ENCODE assay signal across 8 cellular contexts in genomic region chr3:9249273-9250192, GRCh38. TPM values are rescaled to one million over a fixed set of nuclear protein-coding genes. Genes with fewer than 3 reads are reported as not detected.
DNase-seq lines count a peak whose midpoint lies in the region; ATAC-seq, FAIRE-seq and TF ChIP-seq lines count a peak whose summit lies in the region.

Gene SRGAP3, minus strand, starts transcription at chr3:9249646. Its CDS starts 695 bp downstream, at chr3:9248951.

- no peaks in the 10 kb centered on the region for H3K9me3 Mint-ChIP-seq in WTC11
- H3K9me3 Mint-ChIP-seq in central memory CD8-positive, alpha-beta T cell, result no peaks in the 10 kb centered on the region

- H2AFZ ChIP-seq in ACC112 (ENCODE audit: low read length, unreplicated experiment), result peak within 1 kb of the TSS; percentile 44

- peaks cover 58% of the 10 kb centered on the region for H3K27me3 ChIP-seq in ACC112 (ENCODE audit: insufficient read depth, low read length)

- peaks cover 4% of the 10 kb centered on the region for H3K4me1 ChIP-seq in ACC112 (ENCODE audit: control insufficient read depth, insufficient read depth, low read length, unreplicated experiment)

- CTCF ChIA-PET in WTC11 (lab: Charles Lee), result interaction anchor here (0.8 to 2.6 kb wide), 21 partner anchors 8 to 262 kb away, joined by 3 to 28 read pairs (median 5); no protein-coding TSS in a partner anchor

- peak within 1 kb of the TSS; percentile 81 for H3K4me3 Mint-ChIP-seq in WTC11
- H3K4me3 Mint-ChIP-seq in central memory CD8-positive, alpha-beta T cell, result peak within 1 kb of the TSS; percentile 88

- POLR2A ChIA-PET in WTC11 (lab: Charles Lee), result interaction anchor here (0.7 to 1.5 kb wide), 2 partner anchors 14 to 53 kb away, joined by 3 read pairs; no protein-coding TSS in a partner anchor

- H3K36me3 ChIP-seq in ACC112 (ENCODE audit: insufficient read depth, low read length), result no peaks in the 10 kb centered on the region

- H3K36me3 Mint-ChIP-seq in WTC11, result no peaks in the 10 kb centered on the region
- peaks cover 6% of the 10 kb centered on the region for H3K36me3 Mint-ChIP-seq in central memory CD8-positive, alpha-beta T cell (ENCODE audit: insufficient read depth)

- H3K4me1 Mint-ChIP-seq in WTC11, result peaks cover 56% of the 10 kb centered on the region
- peaks cover 22% of the 10 kb centered on the region for H3K4me1 Mint-ChIP-seq in central memory CD8-positive, alpha-beta T cell

- no peaks in the 10 kb centered on the region for H3K27me3 Mint-ChIP-seq in WTC11 (ENCODE audit: low read depth)
- peaks cover 37% of the 10 kb centered on the region for H3K27me3 Mint-ChIP-seq in central memory CD8-positive, alpha-beta T cell

- no peak for TF ChIP-seq CTCF in WTC11 (IDR thresholded peaks at IDR 0.05)

- DNase-seq in NCI-H2196 treated with DMSO at 0.1 percent for 48 hours (lab: John Stamatoyannopoulos, UW; ENCODE audit: unreplicated experiment) (peak; percentile 52), WTC11 (ENCODE audit: low spot score) (peak; percentile 85)
- DNase-seq in central memory CD8-positive, alpha-beta T cell (ENCODE audit: low spot score in 2 of 2), result peak; percentile 53 to 68
- peak; percentile 60 for DNase-seq in stimulated activated CD4-positive, alpha-beta T cell treated with anti-CD3 and anti-CD28 coated beads, Interleukin-12 subunit alpha, Interleukin-12 subunit beta, amount 100 ng/mL, for 4 hours

- peak; percentile 74 for FAIRE-seq in islet of Langerhans (lab: Jason Lieb, UNC)

- H3K27ac Mint-ChIP-seq in WTC11, result peak within 1 kb of the TSS; percentile 35
- peak within 1 kb of the TSS; percentile 50 for H3K27ac Mint-ChIP-seq in central memory CD8-positive, alpha-beta T cell (ENCODE audit: low read depth)

- ATAC-seq in GM18867 (IDR thresholded peaks at IDR 0.05; ENCODE audit: unreplicated experiment) (peak; percentile 100), HG03135 (IDR thresholded peaks at IDR 0.05; ENCODE audit: unreplicated experiment) (peak; percentile 100), WTC11 (peak; percentile 97)
- peak; percentile 98 for ATAC-seq in central memory CD8-positive, alpha-beta T cell (replicated peaks; ENCODE audit: extremely low read depth, poor library complexity, severe bottlenecking)

- H3K4me3 ChIP-seq in ACC112 (ENCODE audit: low read depth, low read length), result peak within 1 kb of the TSS; percentile 74

- H3K27ac ChIP-seq in ACC112 (ENCODE audit: low read depth, low read length), result no peak within 1 kb of the TSS

- no peaks in the 10 kb centered on the region for H3K79me2 ChIP-seq in ACC112 (ENCODE audit: control insufficient read depth, insufficient read depth, low read length, unreplicated experiment)

TF ChIP-seq in WTC11, 78 proteins besides CTCF, POLR2A, EP300 and RAD21:
- TF ChIP-seq SP1 (CRISPR knock-in tag; conservative IDR thresholded peaks at IDR 0.05) (0 out of 2 replicates have a peak, but pooled peaks have one; percentile 8), FOXP4 (CRISPR knock-in tag; IDR thresholded peaks at IDR 0.05) (0 out of 2 replicates have a peak, but pooled peaks have one; percentile 49), ETV6 (CRISPR knock-in tag; IDR thresholded peaks at IDR 0.05) (0 out of 2 replicates have a peak, but pooled peaks have one; percentile 44), MAX (CRISPR knock-in tag; IDR thresholded peaks at IDR 0.05) (peak; percentile 52; the same call in 1 of the 2 replicates), ZBTB21 (CRISPR knock-in tag; IDR thresholded peaks at IDR 0.05; ENCODE audit: borderline replicate concordance) (0 out of 2 replicates have a peak, but pooled peaks have one; percentile 40), ARID4B (CRISPR knock-in tag; IDR thresholded peaks at IDR 0.05; ENCODE audit: borderline replicate concordance) (no peak)
TF ChIP-seq in WTC11: peak in this region for 5.

RNA-seq across cellular contexts. Expression of gene SRGAP3, which starts in this region (rescaled TPM):
- 11.8 to 17.9 TPM (median 12.1 TPM) in 3 replicates for total RNA-seq in WTC11 (2021)
